In the genomic region with DNA sequence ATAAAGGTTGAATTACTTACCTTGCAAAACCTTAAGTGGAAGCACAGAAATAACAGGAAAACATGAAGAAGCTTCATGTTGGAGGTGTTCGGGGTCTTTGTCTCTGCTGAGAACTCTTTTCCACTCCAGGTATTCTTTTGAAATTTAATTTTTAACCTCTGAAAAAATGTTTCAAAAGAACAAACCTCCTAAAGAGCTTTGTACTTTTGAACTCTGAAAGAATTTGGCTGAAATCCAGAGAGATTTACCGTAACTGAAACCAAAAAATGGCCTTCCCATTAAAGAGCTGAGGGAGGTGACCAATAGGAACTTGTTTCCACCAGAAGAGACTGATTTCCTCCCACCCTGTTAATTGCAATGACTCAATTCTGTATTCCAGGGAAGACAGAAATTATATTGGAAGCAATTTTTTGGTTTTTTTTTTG, we compare ENCODE assay signal across 11 cellular contexts. TPM values are rescaled to one million over a fixed set of nuclear protein-coding genes. Genes with fewer than 3 reads are reported as not detected.
DNase-seq lines count a peak whose midpoint lies in the region; ATAC-seq and TF ChIP-seq lines count a peak whose summit lies in the region.
"Had no signal": no experiment of that assay in that cellular context is flagged by ENCODE, and none has a peak within 500 bp of the region (broad histone marks: within the 10 kb centered on the region; RNA-seq: fewer than 3 reads in every experiment).

CFI (minus strand) TSS at position 105 of the 425 bp plus-strand sequence; CDS start at position 77, 28 bp downstream.

- CTCF ChIA-PET in PC-3 (lab: Charles Lee): no interaction called here

- no peaks in the 10 kb centered on the region for H3K9me2 ChIP-seq in GM23338 (ENCODE audit: insufficient read depth)
- no peaks in the 10 kb centered on the region for H3K9me2 ChIP-seq in PC-3 (replicated peaks; ENCODE audit: low read length)

- H2AFZ ChIP-seq in GM23338 (0 out of 2 replicates have a peak within 1 kb of the TSS, but pooled peaks have one; percentile 7), PC-3 (ENCODE audit: low read length) (no peak within 1 kb of the TSS)

- H3F3A ChIP-seq in GM23338 (replicated peaks; ENCODE audit: low read depth) (no peaks in the 10 kb centered on the region), PC-3 (ENCODE audit: low read length, unreplicated experiment) (no peaks in the 10 kb centered on the region)

- DNase-seq in GM23338 (ENCODE audit: low spot score): no peak
- DNase-seq in astrocyte of the cerebellum (ENCODE audit: low read depth): peak; percentile 91
- no peak for DNase-seq in right cardiac atrium
- no peak for DNase-seq in PC-3
- DNase-seq: activated CD4-positive, CD25-positive, alpha-beta regulatory T cell; NCI-H1930 had no signal

- no peak for TF ChIP-seq CTCF in GM23338 (conservative IDR thresholded peaks at IDR 0.05; ENCODE audit: low read depth in 2 of 2)
- TF ChIP-seq CTCF in astrocyte of the cerebellum (IDR thresholded peaks at IDR 0.05; ENCODE audit: low read depth, low read length, missing control alignments): no peak
- no peak for TF ChIP-seq CTCF in PC-3 (conservative IDR thresholded peaks at IDR 0.05; ENCODE audit: low read depth, low read length)

- H3K27me3 ChIP-seq in GM23338 (ENCODE audit: insufficient read depth): no peaks in the 10 kb centered on the region
- H3K27me3 ChIP-seq in right cardiac atrium (ENCODE audit: control insufficient read depth, insufficient read depth): no peaks in the 10 kb centered on the region
- no peaks in the 10 kb centered on the region for H3K27me3 ChIP-seq in skeletal muscle satellite cell (ENCODE audit: control insufficient read depth, insufficient read depth, low read length)
- H3K27me3 ChIP-seq in PC-3 (ENCODE audit: low read length): no peaks in the 10 kb centered on the region

- H3K9me3 ChIP-seq in right cardiac atrium (ENCODE audit: control insufficient read depth, low read length) (no peaks in the 10 kb centered on the region), skeletal muscle satellite cell (replicated peaks; ENCODE audit: low read length) (no peaks in the 10 kb centered on the region), PC-3 (ENCODE audit: low read length) (no peaks in the 10 kb centered on the region)

- no peak within 1 kb of the TSS for H3K27ac ChIP-seq in GM23338 (ENCODE audit: low read depth)
- no peak within 1 kb of the TSS for H3K27ac ChIP-seq in right cardiac atrium (ENCODE audit: low read length)
- H3K27ac ChIP-seq in PC-3 (ENCODE audit: low read length): no peak within 1 kb of the TSS

- H3K4me2 ChIP-seq in GM23338: no peak within 1 kb of the TSS
- peak within 1 kb of the TSS; percentile 23 for H3K4me2 ChIP-seq in skeletal muscle satellite cell (ENCODE audit: low read length)
- no peak within 1 kb of the TSS for H3K4me2 ChIP-seq in PC-3 (ENCODE audit: low read length)

- POLR2A ChIA-PET in PC-3 (lab: Charles Lee; ENCODE audit: unreplicated experiment): no interaction called here

- H3K27ac Mint-ChIP-seq in GM23338: no peak within 1 kb of the TSS
- H3K27ac Mint-ChIP-seq in stimulated activated memory B cell treated with anti-CD40 and anti-IgM and Interleukin-4, amounts not matched to agents 10 μg/mL and 1 μg/mL and 100 μg/mL, for 72 hours: no peak within 1 kb of the TSS

- intact Hi-C loops in right cardiac atrium (cut with DNase I): no loop called here
- intact Hi-C loops in PC-3 (cut with micrococcal nuclease): no loop called here

- 34% methylated on average over 2 of the region's 2 CpGs for WGBS in right cardiac atrium

- H3K79me2 ChIP-seq in GM23338 (replicated peaks; ENCODE audit: insufficient read depth): no peaks in the 10 kb centered on the region
- H3K79me2 ChIP-seq in PC-3 (ENCODE audit: low read length): no peaks in the 10 kb centered on the region

- H3K9me3 Mint-ChIP-seq in GM23338: no peaks in the 10 kb centered on the region
- H3K9me3 Mint-ChIP-seq in stimulated activated memory B cell treated with anti-CD40 and anti-IgM and Interleukin-4, amounts not matched to agents 10 μg/mL and 1 μg/mL and 100 μg/mL, for 72 hours: no peaks in the 10 kb centered on the region

- H3K4me3 ChIP-seq in GM23338: no peak within 1 kb of the TSS
- peak within 1 kb of the TSS; percentile 49 for H3K4me3 ChIP-seq in astrocyte of the cerebellum (ENCODE audit: low read depth, low read length)
- peak within 1 kb of the TSS; percentile 76 for H3K4me3 ChIP-seq in right cardiac atrium (ENCODE audit: low read length)
- H3K4me3 ChIP-seq in skeletal muscle satellite cell (ENCODE audit: low read length): no peak within 1 kb of the TSS
- no peak within 1 kb of the TSS for H3K4me3 ChIP-seq in PC-3 (ENCODE audit: low read length)
- H3K4me3 ChIP-seq: skin epidermis had no signal

- in situ Hi-C loops in astrocyte of the cerebellum (cut with HindIII; ENCODE audit: low sequenced_read_pairs): no loop called here

- H4K20me1 ChIP-seq in GM23338 (replicated peaks; ENCODE audit: insufficient read depth) (no peaks in the 10 kb centered on the region), PC-3 (ENCODE audit: low read length) (no peaks in the 10 kb centered on the region)

- peaks cover 3% of the 10 kb centered on the region for H3K27me3 Mint-ChIP-seq in GM23338 (ENCODE audit: insufficient read depth, low read depth, poor library complexity)
- H3K27me3 Mint-ChIP-seq in stimulated activated memory B cell treated with anti-CD40 and anti-IgM and Interleukin-4, amounts not matched to agents 10 μg/mL and 1 μg/mL and 100 μg/mL, for 72 hours: peaks cover 9% of the 10 kb centered on the region

- H3K36me3 ChIP-seq in GM23338 (ENCODE audit: insufficient read depth): no peaks in the 10 kb centered on the region
- no peaks in the 10 kb centered on the region for H3K36me3 ChIP-seq in skeletal muscle satellite cell (ENCODE audit: insufficient read depth, low read length)
- no peaks in the 10 kb centered on the region for H3K36me3 ChIP-seq in PC-3 (ENCODE audit: low read depth, low read length)

- H3K4me3 Mint-ChIP-seq in GM23338: no peak within 1 kb of the TSS
- no peak within 1 kb of the TSS for H3K4me3 Mint-ChIP-seq in stimulated activated memory B cell treated with anti-CD40 and anti-IgM and Interleukin-4, amounts not matched to agents 10 μg/mL and 1 μg/mL and 100 μg/mL, for 72 hours

- ATAC-seq in GM23338: no peak
- ATAC-seq in right cardiac atrium: peak; percentile 80 to 89
- no peak for ATAC-seq in stimulated activated memory B cell treated with anti-CD40 and anti-IgM and Interleukin-4, amounts not matched to agents 10 μg/mL and 1 μg/mL and 100 μg/mL, for 72 hours
- ATAC-seq in PC-3: no peak
- no peak for ATAC-seq in HG02588 (IDR thresholded peaks at IDR 0.05; ENCODE audit: unreplicated experiment)
- no peak for ATAC-seq in HG02642 (IDR thresholded peaks at IDR 0.05; ENCODE audit: poor library complexity, unreplicated experiment)

- BruUV-seq in PC-3 (replicated peaks; lab: Mats Ljungman, UMichigan): no TSS peak

- no peaks in the 10 kb centered on the region for H3K36me3 Mint-ChIP-seq in GM23338 (ENCODE audit: low read depth)
- no peaks in the 10 kb centered on the region for H3K36me3 Mint-ChIP-seq in stimulated activated memory B cell treated with anti-CD40 and anti-IgM and Interleukin-4, amounts not matched to agents 10 μg/mL and 1 μg/mL and 100 μg/mL, for 72 hours

- H3K9ac ChIP-seq in skeletal muscle satellite cell (ENCODE audit: low read depth, low read length): no peak within 1 kb of the TSS
- H3K9ac ChIP-seq in PC-3 (ENCODE audit: low read length): no peak within 1 kb of the TSS

- H3K4me1 ChIP-seq in GM23338 (ENCODE audit: insufficient read depth): no peaks in the 10 kb centered on the region
- H3K4me1 ChIP-seq in right cardiac atrium (ENCODE audit: control insufficient read depth, insufficient read depth, low read length): no peaks in the 10 kb centered on the region
- H3K4me1 ChIP-seq in skeletal muscle satellite cell (ENCODE audit: control insufficient read depth, insufficient read depth, low read length): no peaks in the 10 kb centered on the region
- no peaks in the 10 kb centered on the region for H3K4me1 ChIP-seq in PC-3 (ENCODE audit: insufficient read depth, low read length)

- H3K4me1 Mint-ChIP-seq in GM23338: no peaks in the 10 kb centered on the region
- H3K4me1 Mint-ChIP-seq in stimulated activated memory B cell treated with anti-CD40 and anti-IgM and Interleukin-4, amounts not matched to agents 10 μg/mL and 1 μg/mL and 100 μg/mL, for 72 hours: no peaks in the 10 kb centered on the region

TF ChIP-seq in GM23338, 12 proteins besides CTCF, POLR2A, EP300 and RAD21 (continues in another document):
- TF ChIP-seq JUNB (IDR thresholded peaks at IDR 0.05; ENCODE audit: unreplicated experiment) (no peak), EZH2phosphoT487 (IDR thresholded peaks at IDR 0.05; ENCODE audit: unreplicated experiment) (no peak), NANOG (IDR thresholded peaks at IDR 0.05; ENCODE audit: borderline replicate concordance) (no peak)

RNA-seq across cellular contexts. Expression of gene CFI, which starts in this region (rescaled TPM):
- not detected in 2 replicates for total RNA-seq in GM23338 (2014; rRNA removed; shearing (Covaris generic))
- polyA plus RNA-seq in GM23338 (2016; fragmentation: Nextera tagmentation; extraction: Ambion mirVana): not detected in 2 replicates
- total RNA-seq in right cardiac atrium: 10 to 100 TPM; 14.8 to 19.5 (median 18.5) TPM
- 15.0 TPM for polyA plus RNA-seq in right cardiac atrium
- 1.3 and 1.7 TPM in 2 replicates for total RNA-seq in skeletal muscle satellite cell (2012; rRNA removed)
- total RNA-seq in PC-3 (2014; rRNA removed): not detected in 2 replicates

Comparison
In these comparisons a context has a peak if more than half of its experiments do, and no peak if none do; other contexts are left out.
1. RNA of gene CFI (total RNA-seq): 14.8 to 19.5 TPM in right cardiac atrium; not detected in GM23338 and not detected in PC-3; every median in the first group is over 10 times any median in the second.
2. RNA of gene CFI (polyA plus RNA-seq): 15.0 TPM in right cardiac atrium (single experiment); not detected in GM23338; every median in the first group is over 10 times any median in the second.
3. ATAC-seq: peak in right cardiac atrium (2 of 2); none in GM23338 (single experiment), stimulated activated memory B cell treated with anti-CD40 and anti-IgM and Interleukin-4, amounts not matched to agents 10 μg/mL and 1 μg/mL and 100 μg/mL, for 72 hours (single experiment), PC-3 (single experiment), HG02588 (single experiment) and HG02642 (single experiment).
4. H3K4me3 ChIP-seq: peak in astrocyte of the cerebellum (single experiment) and right cardiac atrium (single experiment); none in GM23338 (single experiment), skeletal muscle satellite cell (single experiment) and PC-3 (single experiment).